24 cellular contexts compared by ENCODE assay signal in the genomic region with DNA sequence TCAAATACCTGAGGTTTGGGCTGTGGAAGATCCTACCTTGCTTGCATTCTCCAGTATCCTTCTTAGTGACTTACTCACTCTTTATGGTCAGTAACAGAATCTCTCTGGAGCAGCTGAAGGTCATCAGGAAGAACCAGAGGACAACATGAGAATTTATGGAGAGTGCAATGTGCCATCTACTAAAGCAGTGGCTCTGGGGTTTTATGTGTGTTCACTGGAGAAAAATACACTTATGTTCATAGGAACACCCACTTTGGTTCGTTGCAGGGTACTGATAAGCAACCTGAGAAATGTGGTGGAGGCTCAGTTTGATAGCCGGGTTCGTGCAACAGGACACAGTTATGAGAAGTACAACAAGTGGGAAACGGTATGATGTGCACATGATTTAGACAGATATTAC. TPM values are rescaled to one million over a fixed set of nuclear protein-coding genes. Genes with fewer than 3 reads are reported as not detected.
DNase-seq lines count a peak whose midpoint lies in the region; ATAC-seq, FAIRE-seq and TF ChIP-seq lines count a peak whose summit lies in the region.
"Had no signal": no experiment of that assay in that cellular context is flagged by ENCODE, and none has a peak within 500 bp of the region (broad histone marks: within the 10 kb centered on the region; RNA-seq: fewer than 3 reads in every experiment).

No MANE protein-coding gene starts in this region.

- no peak overlapping the region for H3K27ac ChIP-seq in GM12878 (ENCODE audit: control insufficient read depth, insufficient read depth)
- H3K27ac ChIP-seq in spleen, result peak overlapping the region in 5 of 8 donors; percentile 18 to 63 (median 47)
- H3K27ac ChIP-seq: KMS-11, Peyer's patch had no signal

- FAIRE-seq in GM12878 (lab: Jason Lieb, UNC), result no peak

- no peaks in the 10 kb centered on the region for H3K79me2 ChIP-seq in GM12878 (ENCODE audit: control insufficient read depth, insufficient read depth, low read length)

- H3K36me3 ChIP-seq in GM12878 (ENCODE audit: control insufficient read depth in 2 of 2, insufficient read depth in 2 of 2, low read length in 1 of 2), result no peaks in the 10 kb centered on the region
- no peaks in the 10 kb centered on the region for H3K36me3 ChIP-seq in spleen
- H3K36me3 ChIP-seq: BE2C, Peyer's patch had no signal

- no peaks in the 10 kb centered on the region for H3K4me1 ChIP-seq in GM12878 (ENCODE audit: control insufficient read depth, insufficient read depth, low read length)
- no peaks in the 10 kb centered on the region for H3K4me1 ChIP-seq in spleen
- H3K4me1 ChIP-seq: BE2C, Peyer's patch had no signal

- H3K4me2 ChIP-seq in GM12878 (ENCODE audit: control insufficient read depth, insufficient read depth), result 0 out of 2 replicates have a peak overlapping the region, but pooled peaks have one; percentile 0
- H3K4me2 ChIP-seq: KMS-11 had no signal

- no peak for TF ChIP-seq RAD21 in GM12878 (IDR thresholded peaks at IDR 0.05; ENCODE audit: insufficient read depth, low read depth, low read length)

- DNase-seq in GM12878 (ENCODE audit: low read depth, low spot score), result no peak
- no peak for DNase-seq in spleen
- DNase-seq in NCI-H1694 (lab: John Stamatoyannopoulos, UW), result no peak
- DNase-seq in left ventricle myocardium superior, result no peak
- DNase-seq in dedifferentiated amniotic fluid mesenchymal stem cell (ENCODE audit: extremely low spot score), result no peak
- DNase-seq: BE2C; CD4-positive, alpha-beta memory T cell; DMS 273 treated with DMSO at 0.1 percent for 48 hours; NCI-H1105 treated with DMSO at 0.1 percent for 48 hours; NCI-H2029; NCI-H2171 treated with DMSO at 0.1 percent for 48 hours; NCI-H774; Peyer's patch; Right ventricle myocardium superior; T-helper 2 cell had no signal

- no peak overlapping the region for H2AFZ ChIP-seq in GM12878 (ENCODE audit: control insufficient read depth, low read depth, low read length)

- 32% methylated on average over 4 of the region's 4 CpGs for WGBS in GM12878 (ENCODE audit: insufficient coverage, insufficient replicate concordance, low lambda C conversion rate, missing lambda C conversion rate)
- WGBS in spleen, 5 donors, result 76 to 81% (median 80%) methylated on average over 4 of the region's 4 CpGs

- H3K9ac ChIP-seq in GM12878 (ENCODE audit: control insufficient read depth, insufficient read depth, low read length), result no peak overlapping the region
- H3K9ac ChIP-seq: KMS-11 had no signal

- CTCF ChIA-PET in GM12878 (lab: Yijun Ruan, JAX), result interaction anchor here (1.4 kb wide), 1 partner anchor 111 kb away, joined by 3 read pairs; no protein-coding TSS in a partner anchor

- H4K20me1 ChIP-seq in GM12878 (ENCODE audit: control insufficient read depth, insufficient read depth), result no peaks in the 10 kb centered on the region

- RAD21 ChIA-PET in GM12878 (lab: Charles Lee; ENCODE audit: unreplicated experiment), result no interaction called here

- ATAC-seq in GM21515 (IDR thresholded peaks at IDR 0.05; ENCODE audit: unreplicated experiment) (peak; percentile 5), HG03280 (IDR thresholded peaks at IDR 0.05; ENCODE audit: unreplicated experiment) (peak; percentile 3), GM12878 (no peak), left ventricle myocardium superior (no peak), GM21390 (IDR thresholded peaks at IDR 0.05; ENCODE audit: unreplicated experiment) (no peak)

- in situ Hi-C loops in GM12878 (cut with MboI), result no loop called here

- TF ChIP-seq POLR2A in GM12878 (IDR thresholded peaks at IDR 0.05; ENCODE audit: low read depth, low read length) (no peak), spleen (IDR thresholded peaks at IDR 0.05) (no peak)

- no peak overlapping the region for H3K4me3 ChIP-seq in GM12878
- no peak overlapping the region for H3K4me3 ChIP-seq in spleen
- H3K4me3 ChIP-seq: Peyer's patch had no signal

- TF ChIP-seq EP300 in GM12878 (IDR thresholded peaks at IDR 0.05; ENCODE audit: borderline replicate concordance in 1 of 2, control insufficient read depth in 1 of 2, low read depth in 2 of 2, low read length in 2 of 2), result no peak

- SMC1A ChIA-PET in GM12878 (lab: Charles Lee; ENCODE audit: uncharacterized antibody, unreplicated experiment), result interaction anchor here (0.6 kb wide), 1 partner anchor 10 kb away, joined by 3 read pairs; no protein-coding TSS in a partner anchor

- intact Hi-C loops in GM12878 (cut with micrococcal nuclease; ENCODE audit: unreplicated experiment) (no loop called here), spleen (cut with DNase I; ENCODE audit: low total_unique reads) (no loop called here), left ventricle myocardium superior (cut with micrococcal nuclease) (no loop called here)

- H3K9me3 ChIP-seq in GM12878 (replicated peaks; ENCODE audit: control insufficient read depth, insufficient read depth, low read length), result no peaks in the 10 kb centered on the region
- no peaks in the 10 kb centered on the region for H3K9me3 ChIP-seq in spleen
- H3K9me3 ChIP-seq: BE2C, Peyer's patch had no signal

- TF ChIP-seq CTCF in GM12878 (IDR thresholded peaks at IDR 0.05 in 2 of 3, conservative IDR thresholded peaks at IDR 0.05 in 1 of 3; ENCODE audit: control insufficient read depth in 2 of 3, extremely low read depth in 1 of 3, insufficient read depth in 1 of 3, low read depth in 3 of 3, low read length in 3 of 3) (no peak), spleen (IDR thresholded peaks at IDR 0.05 in 8 of 11, conservative IDR thresholded peaks at IDR 0.05 in 3 of 11) (no peak)

- POLR2A ChIA-PET in GM12878 (lab: Charles Lee), result no interaction called here

- BruUV-seq in GM12878 (replicated peaks; lab: Mats Ljungman, UMichigan), result no TSS peak

- H3K27me3 ChIP-seq in GM12878 (replicated peaks in 1 of 2; ENCODE audit: control insufficient read depth in 2 of 2, insufficient read depth in 2 of 2, low read length in 1 of 2) (no peaks in the 10 kb centered on the region), spleen (replicated peaks in 1 of 7) (no peaks in the 10 kb centered on the region)
- H3K27me3 ChIP-seq: BE2C, Peyer's patch had no signal

TF ChIP-seq in GM12878, 131 proteins besides CTCF, POLR2A, EP300 and RAD21 (continues in another document):
- no peak for TF ChIP-seq FOS (IDR thresholded peaks at IDR 0.05; ENCODE audit: borderline replicate concordance, extremely low read depth, insufficient read length)
- no peak for TF ChIP-seq SREBF2 (IDR thresholded peaks at IDR 0.05; ENCODE audit: low read length)
- no peak for TF ChIP-seq SMC3 (IDR thresholded peaks at IDR 0.05; ENCODE audit: borderline replicate concordance, low read length)

RNA-seq across cellular contexts. Expression of gene CPB1, which starts 12.8 kb away (rescaled TPM):
- total RNA-seq in GM12878 (2013; cell fraction: nucleolus; rRNA removed), result not detected in 2 replicates
- total RNA-seq in GM12878 (2014; rRNA removed), result not detected in 2 replicates
- not detected in 2 replicates for total RNA-seq in GM12878 (2014; rRNA removed; fragmentation: Illumina TruSeq; extraction: Trizol)
- 4.8 and 5.4 TPM in 2 replicates for total RNA-seq in GM12878 (2021)
- polyA plus RNA-seq in GM12878 (2011; ENCODE audit: low read depth), result not detected
- not detected in 2 replicates for polyA plus RNA-seq in GM12878 (2011; rRNA removed)
- polyA plus RNA-seq in GM12878 (2011; cell fraction: cytosol; rRNA removed), result not detected in 2 replicates
- polyA plus RNA-seq in GM12878 (2011; cell fraction: nucleus; rRNA removed), result not detected in 2 replicates
- not detected in 2 replicates for polyA plus RNA-seq in GM12878 (2012)
- not detected in 2 replicates for polyA plus RNA-seq in GM12878 (2014; fragmentation: Illumina TruSeq; extraction: Trizol)
- not detected for polyA plus RNA-seq in GM12878 (2014; fragmentation: Nextera tagmentation; extraction: Ambion mirVana)
- polyA plus RNA-seq in GM12878 (2014; rRNA removed), result not detected in 2 replicates
- polyA plus RNA-seq in GM12878 (2016; fragmentation: Nextera tagmentation; extraction: Ambion mirVana), result not detected
- not detected in 2 replicates for polyA minus RNA-seq in GM12878 (2011; rRNA and poly(A)+ RNA removed)
- polyA minus RNA-seq in GM12878 (2011; cell fraction: cytosol; rRNA and poly(A)+ RNA removed), result not detected in 2 replicates
- not detected in 2 replicates for polyA minus RNA-seq in GM12878 (2011; cell fraction: nucleus; rRNA and poly(A)+ RNA removed)
- total RNA-seq in spleen, result 10 to 100 TPM; 11.1 to 58.4 (median 30.7) TPM
- 1 to 10 TPM in 2 of 3 donors, under 1 TPM in 1; 0.43 to 7.8 (median 3.1) TPM for polyA plus RNA-seq in spleen
- not detected for total RNA-seq in left ventricle myocardium superior
- total RNA-seq: CD4-positive, alpha-beta memory T cell; Daoy; H4; MCF 10A; NCI-H460; Right ventricle myocardium superior had no signal
- polyA plus RNA-seq: AG04450; CD4-positive, alpha-beta memory T cell had no signal

RNA-seq across cellular contexts. Expression of gene CPA3, which starts 24.7 kb away (rescaled TPM):
- not detected in 2 replicates for total RNA-seq in GM12878 (2013; cell fraction: nucleolus; rRNA removed)
- total RNA-seq in GM12878 (2014; rRNA removed) (not detected in 2 replicates), GM12878 (2014; rRNA removed; fragmentation: Illumina TruSeq; extraction: Trizol) (not detected in 2 replicates), GM12878 (2021) (not detected in 2 replicates), spleen (1 to 10 TPM in 2 of 7 donors, under 1 TPM in 3, not detected in 2; 0.25 to 5.6 (median 0.77) TPM), left ventricle myocardium superior (2.0 TPM)
- polyA plus RNA-seq in GM12878 (2011; ENCODE audit: low read depth), result not detected
- polyA plus RNA-seq in GM12878 (2011; rRNA removed) (not detected in 2 replicates), GM12878 (2014; fragmentation: Illumina TruSeq; extraction: Trizol) (not detected in 2 replicates), GM12878 (2014; fragmentation: Nextera tagmentation; extraction: Ambion mirVana) (not detected), GM12878 (2014; rRNA removed) (not detected in 2 replicates), GM12878 (2016; fragmentation: Nextera tagmentation; extraction: Ambion mirVana) (not detected), spleen (under 1 TPM in 2 of 3 donors, not detected in 1; 0.06 TPM)
- not detected in 2 replicates for polyA plus RNA-seq in GM12878 (2011; cell fraction: cytosol; rRNA removed)
- polyA plus RNA-seq in GM12878 (2011; cell fraction: nucleus; rRNA removed), result not detected in 2 replicates
- polyA plus RNA-seq in GM12878 (2012), result not detected in 2 replicates
- not detected in 2 replicates for polyA minus RNA-seq in GM12878 (2011; rRNA and poly(A)+ RNA removed)
- polyA minus RNA-seq in GM12878 (2011; cell fraction: cytosol; rRNA and poly(A)+ RNA removed), result not detected in 2 replicates
- not detected in 2 replicates for polyA minus RNA-seq in GM12878 (2011; cell fraction: nucleus; rRNA and poly(A)+ RNA removed)
- total RNA-seq: CD4-positive, alpha-beta memory T cell; Daoy; H4; MCF 10A; NCI-H460 had no signal
- polyA plus RNA-seq: AG04450; CD4-positive, alpha-beta memory T cell had no signal

Comparison
In these comparisons a context has a peak if more than half of its experiments do, and no peak if none do; other contexts are left out.
1. ATAC-seq: peak in GM21515 (single experiment) and HG03280 (single experiment); none in GM12878 (single experiment), left ventricle myocardium superior (single experiment) and GM21390 (single experiment).